ENCODE assay signal across 1 cellular context in genomic region chr3:15860014-15860934, GRCh38.
TF ChIP-seq lines count a peak whose summit lies in the region.

No MANE protein-coding gene starts in this region.

TF ChIP-seq in K562, 482 proteins besides CTCF, POLR2A, EP300 and RAD21 (continued from another document and continues in another):
- peak; percentile 87 for TF ChIP-seq ZNF511 (CRISPR knock-in tag; IDR thresholded peaks at IDR 0.05)
- no peak for TF ChIP-seq RERE (CRISPR knock-in tag; IDR thresholded peaks at IDR 0.05; ENCODE audit: borderline replicate concordance)
- 0 out of 2 replicates have a peak, but pooled peaks have one; percentile 23 for TF ChIP-seq LCOR (CRISPR knock-in tag; IDR thresholded peaks at IDR 0.05)
- no peak for TF ChIP-seq MEIS2 (IDR thresholded peaks at IDR 0.05; ENCODE audit: partially characterized antibody)
- TF ChIP-seq GABPB1 (CRISPR knock-in tag; IDR thresholded peaks at IDR 0.05), result peak; percentile 32; the same call in 1 of the 2 replicates
- 0 out of 2 replicates have a peak, but pooled peaks have one; percentile 2 for TF ChIP-seq NBN (IDR thresholded peaks at IDR 0.05; ENCODE audit: low read depth)
- no peak for TF ChIP-seq ZNF354B (CRISPR knock-in tag; IDR thresholded peaks at IDR 0.05)
- TF ChIP-seq NCOA6 (IDR thresholded peaks at IDR 0.05), result peak; percentile 36; the same call in 1 of the 2 replicates
- peak; percentile 87 to 93 for TF ChIP-seq MNT (conservative IDR thresholded peaks at IDR 0.05)
- 0 out of 2 replicates have a peak, but pooled peaks have one; percentile 29 for TF ChIP-seq ZBTB9 (CRISPR knock-in tag; IDR thresholded peaks at IDR 0.05)
- TF ChIP-seq KAT8 (IDR thresholded peaks at IDR 0.05; ENCODE audit: low read depth), result no peak
- peak; percentile 31 for TF ChIP-seq PHF20 (IDR thresholded peaks at IDR 0.05; ENCODE audit: partially characterized antibody)
- peak; percentile 82; the same call in 1 of the 2 replicates for TF ChIP-seq ZNF75A (CRISPR knock-in tag; IDR thresholded peaks at IDR 0.05)
- TF ChIP-seq RB1 (IDR thresholded peaks at IDR 0.05; ENCODE audit: low read depth), result no peak
- TF ChIP-seq SETDB1 (IDR thresholded peaks at IDR 0.05; ENCODE audit: low read length), result no peak
- TF ChIP-seq TEAD4 (IDR thresholded peaks at IDR 0.05; ENCODE audit: low read length), result peak; percentile 21; the same call in 1 of the 2 replicates
- TF ChIP-seq TEAD4 (CRISPR knock-in tag; IDR thresholded peaks at IDR 0.05; ENCODE audit: borderline replicate concordance), result no peak
- peak in 1 of 2 experiments; percentile 59; a peak in 2 of 4 replicates for TF ChIP-seq FOXA3 (CRISPR knock-in tag; conservative IDR thresholded peaks at IDR 0.05 in 1 of 2, IDR thresholded peaks at IDR 0.05 in 1 of 2)
- TF ChIP-seq HLTF (IDR thresholded peaks at IDR 0.05), result peak; percentile 51; the same call in 1 of the 2 replicates
- TF ChIP-seq EGR1 (conservative IDR thresholded peaks at IDR 0.05), result peak; percentile 41
- no peak for TF ChIP-seq NR4A1 (CRISPR knock-in tag; IDR thresholded peaks at IDR 0.05)
- TF ChIP-seq NR4A1 (tag; IDR thresholded peaks at IDR 0.05), result 0 out of 2 replicates have a peak, but pooled peaks have one; percentile 44
- 0 out of 2 replicates have a peak, but pooled peaks have one; percentile 39 for TF ChIP-seq HMGXB4 (CRISPR knock-in tag; IDR thresholded peaks at IDR 0.05)
- TF ChIP-seq KDM4B (IDR thresholded peaks at IDR 0.05; ENCODE audit: borderline replicate concordance in 2 of 2, low read depth in 1 of 2), result peak in 1 of 2 experiments; percentile 15; a peak in 1 of 4 replicates
- peak; percentile 32 for TF ChIP-seq TAF1 (IDR thresholded peaks at IDR 0.05; ENCODE audit: control insufficient read depth, extremely low read depth, insufficient read depth, low read length, severe bottlenecking)
- TF ChIP-seq BDP1 (IDR thresholded peaks at IDR 0.05; ENCODE audit: insufficient read depth, insufficient read length), result no peak
- TF ChIP-seq NFRKB (IDR thresholded peaks at IDR 0.05; ENCODE audit: low read depth), result peak; percentile 30; the same call in 1 of the 2 replicates
- peak; percentile 75 for TF ChIP-seq ZBTB2 (IDR thresholded peaks at IDR 0.05)
- TF ChIP-seq CHD1 (IDR thresholded peaks at IDR 0.05; ENCODE audit: low read length), result no peak
- TF ChIP-seq ZNF740 (CRISPR knock-in tag; IDR thresholded peaks at IDR 0.05), result peak; percentile 59; the same call in 1 of the 2 replicates
- peak in 1 of 2 experiments; percentile 34; a peak in 1 of 4 replicates for TF ChIP-seq ZNF740 (tag; IDR thresholded peaks at IDR 0.05)
- TF ChIP-seq ARID1B (IDR thresholded peaks at IDR 0.05), result 0 out of 2 replicates have a peak, but pooled peaks have one; percentile 17
- peak; percentile 32; the same call in 1 of the 2 replicates for TF ChIP-seq SMARCE1 (IDR thresholded peaks at IDR 0.05)
- 0 out of 2 replicates have a peak, but pooled peaks have one; percentile 3 for TF ChIP-seq ZBTB1 (CRISPR knock-in tag; IDR thresholded peaks at IDR 0.05; ENCODE audit: borderline replicate concordance, low read depth)
- peak in 1 of 2 experiments; percentile 58; a peak in 1 of 4 replicates for TF ChIP-seq SRF (CRISPR knock-in tag; IDR thresholded peaks at IDR 0.05)
- 0 out of 2 replicates have a peak, but pooled peaks have one; percentile 16 for TF ChIP-seq SREBF1 (IDR thresholded peaks at IDR 0.05; ENCODE audit: borderline replicate concordance, low read depth, low read length)
- 0 out of 4 replicates have a peak, but pooled peaks of 1 of the 2 experiments have one; percentile 58 for TF ChIP-seq MLX (CRISPR knock-in tag; conservative IDR thresholded peaks at IDR 0.05)
- no peak for TF ChIP-seq ZNF518B (CRISPR knock-in tag; IDR thresholded peaks at IDR 0.05)
- TF ChIP-seq ZBTB26 (CRISPR knock-in tag; IDR thresholded peaks at IDR 0.05), result peak; percentile 51; the same call in 1 of the 2 replicates
